In the genomic region with DNA sequence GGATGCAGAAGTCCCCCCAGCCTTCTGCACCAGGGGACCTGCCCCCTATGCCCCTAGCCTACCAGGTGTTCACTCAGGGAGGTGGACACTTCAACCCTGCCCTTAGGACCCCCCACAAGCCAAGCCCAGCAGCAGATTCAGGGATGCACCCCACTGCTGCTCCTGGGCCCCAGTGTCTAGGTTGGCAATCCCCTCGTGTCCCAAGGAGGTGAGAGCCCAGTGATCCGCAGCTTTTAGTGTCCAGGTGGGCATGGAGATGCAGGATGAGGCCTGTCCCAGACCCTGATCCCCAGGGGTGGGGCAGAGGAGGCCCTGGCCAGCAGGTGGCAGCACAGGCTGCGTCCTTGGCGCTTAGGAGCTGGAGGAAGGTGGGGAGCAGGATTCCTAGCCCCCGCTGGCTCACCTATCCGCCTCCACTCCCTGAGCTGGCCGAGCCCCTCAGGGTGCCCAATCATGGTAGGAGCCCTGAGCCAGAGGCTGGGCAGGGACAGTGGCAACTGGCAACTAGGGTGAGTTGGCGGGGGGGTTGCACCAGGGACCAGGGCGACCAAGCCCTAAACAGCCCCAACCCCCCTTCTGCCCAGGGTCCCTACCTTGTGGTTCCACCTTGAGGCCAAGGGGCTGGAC, we compare ENCODE assay signal across 8 cellular contexts. TPM values are rescaled to one million over a fixed set of nuclear protein-coding genes. Genes with fewer than 3 reads are reported as not detected.
A peak's percentile ranks its signal among the peaks of the same experiment; 100 is the strongest.
DNase-seq lines count a peak whose midpoint lies in the region; ATAC-seq and TF ChIP-seq lines count a peak whose summit lies in the region.

No MANE protein-coding gene starts in this region.

- H3K4me3 ChIP-seq in epithelial cell of esophagus (ENCODE audit: low read length) (no peak overlapping the region), muscle layer of colon (ENCODE audit: low read depth in 1 of 2, low read length in 2 of 2) (peak overlapping the region in 1 of 2 donors; percentile 65)

- H3K9ac ChIP-seq in muscle layer of colon (ENCODE audit: low read length) = no peak overlapping the region

- no peak overlapping the region for H3K4me3 Mint-ChIP-seq in activated CD4-positive, alpha-beta memory T cell treated with anti-CD3 and anti-CD28 coated beads, Interleukin-2, amount 10 ng/mL, durations not matched to agents 7 days and 5 days

- peak; percentile 91 for TF ChIP-seq CTCF in epithelial cell of esophagus (IDR thresholded peaks at IDR 0.05; ENCODE audit: insufficient read depth, low read depth, low read length, missing control alignments)

- no peaks in the 10 kb centered on the region for H3K9me3 Mint-ChIP-seq in activated CD4-positive, alpha-beta memory T cell treated with anti-CD3 and anti-CD28 coated beads, Interleukin-2, amount 10 ng/mL, durations not matched to agents 7 days and 5 days

- peaks cover 9% of the 10 kb centered on the region for H3K4me1 Mint-ChIP-seq in activated CD4-positive, alpha-beta memory T cell treated with anti-CD3 and anti-CD28 coated beads, Interleukin-2, amount 10 ng/mL, durations not matched to agents 7 days and 5 days

- no peaks in the 10 kb centered on the region for H3K27me3 ChIP-seq in muscle layer of colon (ENCODE audit: control insufficient read depth in 1 of 2, insufficient read depth in 2 of 2, low read length in 2 of 2)

- H3K27me3 Mint-ChIP-seq in activated CD4-positive, alpha-beta memory T cell treated with anti-CD3 and anti-CD28 coated beads, Interleukin-2, amount 10 ng/mL, durations not matched to agents 7 days and 5 days = peaks cover 10% of the 10 kb centered on the region

- H3K27ac Mint-ChIP-seq in activated CD4-positive, alpha-beta memory T cell treated with anti-CD3 and anti-CD28 coated beads, Interleukin-2, amount 10 ng/mL, durations not matched to agents 7 days and 5 days = no peak overlapping the region

- CTCF ChIA-PET in activated CD4-positive, alpha-beta memory T cell treated with anti-CD3 and anti-CD28 coated beads, Interleukin-2, amount 10 ng/mL, durations not matched to agents 7 days and 5 days (lab: Charles Lee) = interaction anchor here (0.5 to 4.2 kb wide), 12 partner anchors 10 to 242 kb away, joined by 3 to 25 read pairs (median 5); a partner anchor contains a TSS

- H3K9me3 ChIP-seq in muscle layer of colon (ENCODE audit: low read length) = no peaks in the 10 kb centered on the region

- H3K27ac ChIP-seq in muscle layer of colon (ENCODE audit: low read depth, low read length) = peak overlapping the region; percentile 86

- peaks cover 15% of the 10 kb centered on the region for H3K36me3 ChIP-seq in muscle layer of colon (ENCODE audit: insufficient read depth, low read length)

- no peaks in the 10 kb centered on the region for H3K36me3 Mint-ChIP-seq in activated CD4-positive, alpha-beta memory T cell treated with anti-CD3 and anti-CD28 coated beads, Interleukin-2, amount 10 ng/mL, durations not matched to agents 7 days and 5 days (ENCODE audit: low read depth)

- POLR2A ChIA-PET in activated CD4-positive, alpha-beta memory T cell treated with anti-CD3 and anti-CD28 coated beads, Interleukin-2, amount 10 ng/mL, durations not matched to agents 7 days and 5 days (lab: Charles Lee) = interaction anchor here (0.9 to 3.2 kb wide), 3 partner anchors 10 to 27 kb away, joined by 3 to 14 read pairs (median 4); a partner anchor contains a TSS

- H3K4me1 ChIP-seq in muscle layer of colon (ENCODE audit: insufficient read depth, low read length) = peaks cover 45% of the 10 kb centered on the region

- peak; percentile 43 for DNase-seq in NCI-H1436 (lab: John Stamatoyannopoulos, UW)
- no peak for DNase-seq in NCI-H1436 treated with DMSO at 0.1 percent for 48 hours (lab: John Stamatoyannopoulos, UW)
- DNase-seq in NCI-H146 (lab: John Stamatoyannopoulos, UW) = peak; percentile 69
- peak; percentile 64 for DNase-seq in activated CD4-positive, alpha-beta memory T cell treated with anti-CD3 and anti-CD28 coated beads, Interleukin-2, amount 10 ng/mL, durations not matched to agents 7 days and 5 days
- DNase-seq in epithelial cell of esophagus (ENCODE audit: low read depth) = peak; percentile 60
- peak; percentile 78 for DNase-seq in superior temporal gyrus (ENCODE audit: extremely low spot score)

- ATAC-seq in GM19328 (IDR thresholded peaks at IDR 0.05; ENCODE audit: unreplicated experiment) = no peak

RNA-seq across cellular contexts. Expression of a gene that starts 4.1 kb away (rescaled TPM):
- total RNA-seq in activated CD4-positive, alpha-beta memory T cell treated with anti-CD3 and anti-CD28 coated beads, Interleukin-2, amount 10 ng/mL, durations not matched to agents 7 days and 5 days = 1 to 10 TPM; 3.8 to 5.5 TPM

RNA-seq across cellular contexts. Expression of a gene that starts 10.5 kb away (rescaled TPM):
- total RNA-seq in activated CD4-positive, alpha-beta memory T cell treated with anti-CD3 and anti-CD28 coated beads, Interleukin-2, amount 10 ng/mL, durations not matched to agents 7 days and 5 days = 1 to 10 TPM; 4.5 to 5.1 TPM

RNA-seq across cellular contexts. Expression of a gene that starts 43.9 kb away (rescaled TPM):
- total RNA-seq in activated CD4-positive, alpha-beta memory T cell treated with anti-CD3 and anti-CD28 coated beads, Interleukin-2, amount 10 ng/mL, durations not matched to agents 7 days and 5 days = 10 to 100 TPM; 29.1 to 29.9 TPM

RNA-seq across cellular contexts. Expression of a gene that starts 44.2 kb away (rescaled TPM):
- total RNA-seq in activated CD4-positive, alpha-beta memory T cell treated with anti-CD3 and anti-CD28 coated beads, Interleukin-2, amount 10 ng/mL, durations not matched to agents 7 days and 5 days = 10 to 100 TPM; 27.5 to 31.0 TPM
